12 cellular contexts compared by ENCODE assay signal in the genomic region with DNA sequence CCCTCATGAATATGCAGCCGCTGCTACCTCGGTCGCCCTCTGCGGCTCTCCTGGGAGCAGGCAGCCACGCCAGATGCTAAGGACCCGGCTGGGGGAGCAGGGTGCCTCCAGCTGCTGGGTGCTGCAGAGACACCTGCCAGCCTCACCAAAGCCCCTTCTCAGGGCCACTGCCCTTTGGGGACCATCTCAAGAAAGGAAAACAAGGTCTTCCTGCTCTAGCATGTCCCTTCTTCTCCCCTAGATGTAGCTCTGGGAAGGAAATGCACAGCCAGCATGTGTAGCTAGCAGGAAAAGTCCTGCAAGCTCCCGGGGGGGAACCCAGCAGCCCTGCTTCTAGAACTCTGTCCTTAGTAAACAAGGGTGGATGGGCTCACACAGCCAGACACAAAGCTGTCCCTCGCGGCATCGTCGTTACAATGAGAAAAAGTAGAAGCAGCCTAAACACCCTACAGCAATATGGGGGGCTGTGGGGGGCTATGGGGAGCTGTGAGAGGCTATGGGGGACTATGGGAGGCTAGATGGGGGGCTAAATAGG. TPM values are rescaled to one million over a fixed set of nuclear protein-coding genes. Genes with fewer than 3 reads are reported as not detected.
"Had no signal": no experiment of that assay in that cellular context is flagged by ENCODE, and none has a peak within 500 bp of the region (broad histone marks: within the 10 kb centered on the region; RNA-seq: fewer than 3 reads in every experiment).

No MANE protein-coding gene starts in this region.

- DNase-seq: activated CD4-positive, alpha-beta T cell treated with anti-CD3 and anti-CD28 coated beads for 1 hour; activated CD4-positive, alpha-beta T cell treated with anti-CD3 and anti-CD28 coated beads, Interleukin-2, amount 50 U/mL, for 48 hours; activated naive CD4-positive, alpha-beta T cell treated with anti-CD3 and anti-CD28 coated beads for 36 hours; foreskin melanocyte; head of caudate nucleus; immature natural killer cell; naive B cell had no signal

- H3K36me3 Mint-ChIP-seq: immature natural killer cell; naive B cell; stimulated activated effector memory CD8-positive, alpha-beta T cell treated with anti-CD3 and anti-CD28 coated beads, Interleukin-12 subunit alpha, Interleukin-12 subunit beta, amount 100 ng/mL, for 72 hours had no signal

- H3K9me3 ChIP-seq: neutrophil, thoracic aorta had no signal

- H3K9me3 Mint-ChIP-seq: activated naive CD4-positive, alpha-beta T cell treated with anti-CD3 and anti-CD28 coated beads for 36 hours; activated T-helper 2 cell treated with anti-CD3 and anti-CD28 coated beads, Interferon-gamma antibody, Interleukin-2, Interleukin-4, amounts not matched to agents 10 μg/mL and 5 μg/mL and 100 μg/mL, durations not matched to agents 14 hours and 24 hours and 36 hours; stimulated activated effector memory CD8-positive, alpha-beta T cell treated with anti-CD3 and anti-CD28 coated beads, Interleukin-12 subunit alpha, Interleukin-12 subunit beta, amount 100 ng/mL, for 72 hours had no signal

- H3K27ac Mint-ChIP-seq: activated naive CD4-positive, alpha-beta T cell treated with anti-CD3 and anti-CD28 coated beads for 36 hours; activated T-helper 2 cell treated with anti-CD3 and anti-CD28 coated beads, Interferon-gamma antibody, Interleukin-2, Interleukin-4, amounts not matched to agents 10 μg/mL and 5 μg/mL and 100 μg/mL, durations not matched to agents 14 hours and 24 hours and 36 hours; immature natural killer cell; naive B cell; stimulated activated effector memory CD8-positive, alpha-beta T cell treated with anti-CD3 and anti-CD28 coated beads, Interleukin-12 subunit alpha, Interleukin-12 subunit beta, amount 100 ng/mL, for 72 hours had no signal

- H3K4me3 Mint-ChIP-seq: activated naive CD4-positive, alpha-beta T cell treated with anti-CD3 and anti-CD28 coated beads for 36 hours; immature natural killer cell; naive B cell; stimulated activated effector memory CD8-positive, alpha-beta T cell treated with anti-CD3 and anti-CD28 coated beads, Interleukin-12 subunit alpha, Interleukin-12 subunit beta, amount 100 ng/mL, for 72 hours had no signal

- H3K4me3 ChIP-seq: thoracic aorta had no signal

- H3K36me3 ChIP-seq: neutrophil, thoracic aorta had no signal

- H3K4me1 Mint-ChIP-seq: immature natural killer cell; stimulated activated effector memory CD8-positive, alpha-beta T cell treated with anti-CD3 and anti-CD28 coated beads, Interleukin-12 subunit alpha, Interleukin-12 subunit beta, amount 100 ng/mL, for 72 hours had no signal

- H3K27ac ChIP-seq: epithelial cell of prostate, neutrophil, thoracic aorta had no signal

RNA-seq across cellular contexts. Expression of gene OLFM1, which starts 56.7 kb away (rescaled TPM):
- total RNA-seq: activated naive CD4-positive, alpha-beta T cell treated with anti-CD3 and anti-CD28 coated beads for 36 hours had no signal
- polyA plus RNA-seq: immature natural killer cell had no signal
